Comparison of ENCODE assay signal across 8 cellular contexts in the genomic region with DNA sequence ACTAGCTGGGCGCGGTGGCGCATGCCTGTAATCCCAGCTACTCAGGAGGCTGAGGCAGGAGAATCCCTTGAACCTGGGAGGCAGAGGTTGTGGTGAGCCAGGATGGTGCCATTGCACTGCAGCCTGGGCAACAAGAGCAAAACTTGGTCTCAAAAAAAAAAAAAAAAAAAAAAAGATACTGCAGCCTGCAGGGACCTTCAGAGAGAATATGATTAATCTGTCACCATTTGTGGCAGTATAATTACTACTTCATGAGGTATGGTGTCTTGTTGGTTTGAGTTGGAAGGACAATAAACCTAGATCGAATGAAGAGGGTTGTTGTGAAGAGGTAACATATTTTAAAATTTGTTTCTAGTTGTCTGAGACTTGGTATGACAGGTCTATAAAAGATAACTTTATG. TPM values are rescaled to one million over a fixed set of nuclear protein-coding genes. Genes with fewer than 3 reads are reported as not detected.
DNase-seq lines count a peak whose midpoint lies in the region; ATAC-seq and TF ChIP-seq lines count a peak whose summit lies in the region.
"Not testable (repeated sequence)": the region's sequence is repeated elsewhere in the genome, so short reads cannot be mapped to it uniquely, and the experiment has no call there.

No MANE protein-coding gene starts in this region.

- CTCF ChIA-PET in CD4-positive, alpha-beta T cell (lab: Charles Lee); HEK293T (lab: Yijun Ruan, JAX); naive thymus-derived CD4-positive, alpha-beta T cell (lab: Charles Lee): not testable (repeated sequence)

- H3K9me3 Mint-ChIP-seq in CD4-positive, alpha-beta T cell; activated CD4-positive, alpha-beta T cell treated with anti-CD3 and anti-CD28 coated beads, Interleukin-2, amount 10 ng/mL, durations not matched to agents 24 days and 14 days; activated T-helper 17 cell treated with anti-CD3 and anti-CD28 coated beads, Interleukin-2, amount 50 U/mL, for 72 hours; central memory CD8-positive, alpha-beta T cell; naive thymus-derived CD4-positive, alpha-beta T cell; stimulated activated naive B cell treated with anti-CD40 and anti-IgM and Interleukin-4, amounts not matched to agents 10 μg/mL and 1 μg/mL and 100 μg/mL, for 72 hours: not testable (repeated sequence)

- not testable (repeated sequence) for H3K27ac ChIP-seq in CD4-positive, alpha-beta T cell (ENCODE audit: low read depth, low read length); naive thymus-derived CD4-positive, alpha-beta T cell (ENCODE audit: low read depth, low read length)
- H3K27ac ChIP-seq in OCI-LY3 (ENCODE audit: low read length), result peak overlapping the region; percentile 45; the same call in 1 of the 2 replicates

- H3K27ac Mint-ChIP-seq in CD4-positive, alpha-beta T cell, result peak overlapping the region; percentile 95
- peak overlapping the region; percentile 62 for H3K27ac Mint-ChIP-seq in activated CD4-positive, alpha-beta T cell treated with anti-CD3 and anti-CD28 coated beads, Interleukin-2, amount 10 ng/mL, durations not matched to agents 24 days and 14 days
- H3K27ac Mint-ChIP-seq in activated T-helper 17 cell treated with anti-CD3 and anti-CD28 coated beads, Interleukin-2, amount 50 U/mL, for 72 hours, result peak overlapping the region; percentile 46
- H3K27ac Mint-ChIP-seq in central memory CD8-positive, alpha-beta T cell (ENCODE audit: low read depth), result peak overlapping the region; percentile 50
- peak overlapping the region in 8 of 9 donors; percentile 17 to 86 (median 43) for H3K27ac Mint-ChIP-seq in naive thymus-derived CD4-positive, alpha-beta T cell
- peak overlapping the region; percentile 65 for H3K27ac Mint-ChIP-seq in stimulated activated naive B cell treated with anti-CD40 and anti-IgM and Interleukin-4, amounts not matched to agents 10 μg/mL and 1 μg/mL and 100 μg/mL, for 72 hours

- intact Hi-C loops in CD4-positive, alpha-beta T cell (cut with DNase I, micrococcal nuclease); activated CD4-positive, alpha-beta T cell treated with anti-CD3 and anti-CD28 coated beads, Interleukin-2, amount 10 ng/mL, durations not matched to agents 24 days and 14 days (cut with micrococcal nuclease); naive thymus-derived CD4-positive, alpha-beta T cell (cut with micrococcal nuclease): not testable (repeated sequence)

- DNase-seq in CD4-positive, alpha-beta T cell; HEK293T (ENCODE audit: extremely low spot score); activated CD4-positive, alpha-beta T cell treated with anti-CD3 and anti-CD28 coated beads, Interleukin-2, amount 10 ng/mL, durations not matched to agents 24 days and 14 days; central memory CD8-positive, alpha-beta T cell (ENCODE audit: low spot score in 2 of 2); naive thymus-derived CD4-positive, alpha-beta T cell; stimulated activated naive B cell treated with anti-CD40 and anti-IgM and Interleukin-4, amounts not matched to agents 10 μg/mL and 1 μg/mL and 100 μg/mL, for 72 hours: not testable (repeated sequence)

- peak overlapping the region; percentile 55 for H3K4me2 ChIP-seq in OCI-LY3 (ENCODE audit: low read length)

- H3K27me3 Mint-ChIP-seq in CD4-positive, alpha-beta T cell; activated CD4-positive, alpha-beta T cell treated with anti-CD3 and anti-CD28 coated beads, Interleukin-2, amount 10 ng/mL, durations not matched to agents 24 days and 14 days; activated T-helper 17 cell treated with anti-CD3 and anti-CD28 coated beads, Interleukin-2, amount 50 U/mL, for 72 hours; central memory CD8-positive, alpha-beta T cell; naive thymus-derived CD4-positive, alpha-beta T cell; stimulated activated naive B cell treated with anti-CD40 and anti-IgM and Interleukin-4, amounts not matched to agents 10 μg/mL and 1 μg/mL and 100 μg/mL, for 72 hours: not testable (repeated sequence)

- peaks cover 75% of the 10 kb centered on the region for H3K4me1 ChIP-seq in OCI-LY3 (ENCODE audit: low read length)
- H3K4me1 ChIP-seq in naive thymus-derived CD4-positive, alpha-beta T cell (ENCODE audit: control insufficient read depth in 2 of 2, insufficient read depth in 2 of 2, low read length in 2 of 2), result peaks cover 57 to 65% of the 10 kb centered on the region in 2 donors

- POLR2A ChIA-PET in CD4-positive, alpha-beta T cell (lab: Charles Lee); HEK293T (lab: Yijun Ruan, JAX); naive thymus-derived CD4-positive, alpha-beta T cell (lab: Charles Lee): not testable (repeated sequence)

- peaks cover 85% of the 10 kb centered on the region for H4K20me1 ChIP-seq in OCI-LY3 (ENCODE audit: insufficient read depth, low read length)

- not testable (repeated sequence) for H2AFZ ChIP-seq in OCI-LY3 (ENCODE audit: low read depth, low read length)

- H3K4me3 ChIP-seq in OCI-LY3 (ENCODE audit: low read length), result peak overlapping the region; percentile 11; the same call in 1 of the 2 replicates
- not testable (repeated sequence) for H3K4me3 ChIP-seq in naive thymus-derived CD4-positive, alpha-beta T cell (ENCODE audit: low read length)

- not testable (repeated sequence) for TF ChIP-seq CTCF in CD4-positive, alpha-beta T cell (IDR thresholded peaks at IDR 0.05); OCI-LY3 (IDR thresholded peaks at IDR 0.05; ENCODE audit: low read depth, low read length)

- peak overlapping the region; percentile 15; the same call in 1 of the 2 replicates for H3K9ac ChIP-seq in OCI-LY3 (ENCODE audit: low read length)

- peaks cover 15% of the 10 kb centered on the region for H3K36me3 ChIP-seq in OCI-LY3 (replicated peaks; ENCODE audit: low read depth, low read length)
- H3K36me3 ChIP-seq in naive thymus-derived CD4-positive, alpha-beta T cell (ENCODE audit: control insufficient read depth in 2 of 3, insufficient read depth in 3 of 3, low read length in 3 of 3), result not testable (repeated sequence)

- H3K79me2 ChIP-seq in OCI-LY3 (ENCODE audit: low read length), result peaks cover 100% of the 10 kb centered on the region

- not testable (repeated sequence) for H3K4me3 Mint-ChIP-seq in CD4-positive, alpha-beta T cell; activated CD4-positive, alpha-beta T cell treated with anti-CD3 and anti-CD28 coated beads, Interleukin-2, amount 10 ng/mL, durations not matched to agents 24 days and 14 days; stimulated activated naive B cell treated with anti-CD40 and anti-IgM and Interleukin-4, amounts not matched to agents 10 μg/mL and 1 μg/mL and 100 μg/mL, for 72 hours
- peak overlapping the region; percentile 97 for H3K4me3 Mint-ChIP-seq in activated T-helper 17 cell treated with anti-CD3 and anti-CD28 coated beads, Interleukin-2, amount 50 U/mL, for 72 hours
- H3K4me3 Mint-ChIP-seq in central memory CD8-positive, alpha-beta T cell, result peak overlapping the region; percentile 48
- H3K4me3 Mint-ChIP-seq in naive thymus-derived CD4-positive, alpha-beta T cell, result peak overlapping the region in 5 of 10 donors; percentile 28 to 58 (median 47)

- not testable (repeated sequence) for H3K9me3 ChIP-seq in CD4-positive, alpha-beta T cell (ENCODE audit: control insufficient read depth, low read length); OCI-LY3 (ENCODE audit: insufficient read depth, low read length); naive thymus-derived CD4-positive, alpha-beta T cell (ENCODE audit: control insufficient read depth in 2 of 3, low read length in 3 of 3)

- not testable (repeated sequence) for ATAC-seq in CD4-positive, alpha-beta T cell (ENCODE audit: poor library complexity); central memory CD8-positive, alpha-beta T cell (replicated peaks; ENCODE audit: extremely low read depth, poor library complexity, severe bottlenecking); naive thymus-derived CD4-positive, alpha-beta T cell; stimulated activated naive B cell treated with anti-CD40 and anti-IgM and Interleukin-4, amounts not matched to agents 10 μg/mL and 1 μg/mL and 100 μg/mL, for 72 hours (replicated peaks)
- peak; percentile 28 for ATAC-seq in activated T-helper 17 cell treated with anti-CD3 and anti-CD28 coated beads, Interleukin-2, amount 50 U/mL, for 72 hours (replicated peaks)

- not testable (repeated sequence) for H3K27me3 ChIP-seq in CD4-positive, alpha-beta T cell (ENCODE audit: control insufficient read depth, insufficient read depth, low read length); OCI-LY3 (ENCODE audit: low read depth, low read length); naive thymus-derived CD4-positive, alpha-beta T cell (ENCODE audit: control insufficient read depth in 2 of 2, insufficient read depth in 2 of 2, low read length in 2 of 2)

- H3K36me3 Mint-ChIP-seq in CD4-positive, alpha-beta T cell (ENCODE audit: low read depth), result peaks cover 45% of the 10 kb centered on the region
- H3K36me3 Mint-ChIP-seq in activated CD4-positive, alpha-beta T cell treated with anti-CD3 and anti-CD28 coated beads, Interleukin-2, amount 10 ng/mL, durations not matched to agents 24 days and 14 days (ENCODE audit: low read depth), result peaks cover 37% of the 10 kb centered on the region
- H3K36me3 Mint-ChIP-seq in activated T-helper 17 cell treated with anti-CD3 and anti-CD28 coated beads, Interleukin-2, amount 50 U/mL, for 72 hours (ENCODE audit: low read depth), result peaks cover 77% of the 10 kb centered on the region
- H3K36me3 Mint-ChIP-seq in central memory CD8-positive, alpha-beta T cell (ENCODE audit: insufficient read depth), result peaks cover 18% of the 10 kb centered on the region
- H3K36me3 Mint-ChIP-seq in naive thymus-derived CD4-positive, alpha-beta T cell, result peaks cover 0 to 14% (median 10%) of the 10 kb centered on the region in 5 donors
- peaks cover 33 to 44% of the 10 kb centered on the region in 2 donors for H3K36me3 Mint-ChIP-seq in stimulated activated naive B cell treated with anti-CD40 and anti-IgM and Interleukin-4, amounts not matched to agents 10 μg/mL and 1 μg/mL and 100 μg/mL, for 72 hours

- peaks cover 91% of the 10 kb centered on the region for H3K4me1 Mint-ChIP-seq in CD4-positive, alpha-beta T cell (ENCODE audit: low read depth)
- peaks cover 65% of the 10 kb centered on the region for H3K4me1 Mint-ChIP-seq in activated CD4-positive, alpha-beta T cell treated with anti-CD3 and anti-CD28 coated beads, Interleukin-2, amount 10 ng/mL, durations not matched to agents 24 days and 14 days
- peaks cover 63% of the 10 kb centered on the region for H3K4me1 Mint-ChIP-seq in activated T-helper 17 cell treated with anti-CD3 and anti-CD28 coated beads, Interleukin-2, amount 50 U/mL, for 72 hours
- peaks cover 77% of the 10 kb centered on the region for H3K4me1 Mint-ChIP-seq in central memory CD8-positive, alpha-beta T cell
- peaks cover 63 to 94% (median 89%) of the 10 kb centered on the region in 7 donors for H3K4me1 Mint-ChIP-seq in naive thymus-derived CD4-positive, alpha-beta T cell
- peaks cover 36 to 76% of the 10 kb centered on the region in 2 donors for H3K4me1 Mint-ChIP-seq in stimulated activated naive B cell treated with anti-CD40 and anti-IgM and Interleukin-4, amounts not matched to agents 10 μg/mL and 1 μg/mL and 100 μg/mL, for 72 hours

RNA-seq across cellular contexts. Expression of a gene that starts 13.2 kb away (rescaled TPM):
- total RNA-seq in CD4-positive, alpha-beta T cell, result 10 to 100 TPM; 63.8 to 67.1 TPM
- 306 and 307 TPM in 2 replicates for total RNA-seq in activated CD4-positive, alpha-beta T cell treated with anti-CD3 and anti-CD28 coated beads, Interleukin-2, amount 10 ng/mL, durations not matched to agents 24 days and 14 days
- total RNA-seq in activated T-helper 17 cell treated with anti-CD3 and anti-CD28 coated beads, Interleukin-2, amount 50 U/mL, for 72 hours, result 100 to 1,000 TPM; 155 to 209 TPM
- 100 to 1,000 TPM in 4 of 5 experiments, 10 to 100 TPM in 1; 89.8 to 183 (median 107) TPM for total RNA-seq in naive thymus-derived CD4-positive, alpha-beta T cell
- polyA plus RNA-seq in naive thymus-derived CD4-positive, alpha-beta T cell, result 10 to 100 TPM; 37.6 to 55.0 TPM

Comparison
In these comparisons a context has a peak if more than half of its experiments do, and no peak if none do; other contexts are left out.
1. H3K27ac Mint-ChIP-seq: peak in every context shown above with its lines; median percentile 95 in CD4-positive, alpha-beta T cell; 65 in stimulated activated naive B cell treated with anti-CD40 and anti-IgM and Interleukin-4, amounts not matched to agents 10 μg/mL and 1 μg/mL and 100 μg/mL, for 72 hours; 62 in activated CD4-positive, alpha-beta T cell treated with anti-CD3 and anti-CD28 coated beads, Interleukin-2, amount 10 ng/mL, durations not matched to agents 24 days and 14 days; 50 in central memory CD8-positive, alpha-beta T cell; 46 in activated T-helper 17 cell treated with anti-CD3 and anti-CD28 coated beads, Interleukin-2, amount 50 U/mL, for 72 hours; 43 in naive thymus-derived CD4-positive, alpha-beta T cell.